In genomic region chr7:82677493-82677892, GRCh38 we compare ENCODE assay signal across 11 cellular contexts.
DNase-seq lines count a peak whose midpoint lies in the region; ATAC-seq, FAIRE-seq and TF ChIP-seq lines count a peak whose summit lies in the region.
"Had no signal": no experiment of that assay in that cellular context is flagged by ENCODE, and none has a peak within 500 bp of the region (broad histone marks: within the 10 kb centered on the region; RNA-seq: fewer than 3 reads in every experiment).

No MANE protein-coding gene starts in this region.

- H3K79me2 ChIP-seq in smooth muscle cell (ENCODE audit: low read depth): no peaks in the 10 kb centered on the region

- no peaks in the 10 kb centered on the region for H3K9me3 ChIP-seq in smooth muscle cell (replicated peaks; ENCODE audit: low read depth)
- H3K9me3 ChIP-seq in suprapubic skin: no peaks in the 10 kb centered on the region
- H3K9me3 ChIP-seq: thoracic aorta had no signal

- no peak overlapping the region for H3K27ac ChIP-seq in smooth muscle cell (ENCODE audit: low read depth)
- no peak overlapping the region for H3K27ac ChIP-seq in suprapubic skin
- H3K27ac ChIP-seq: C4-2B, thoracic aorta had no signal

- WGBS in smooth muscle cell (ENCODE audit: low lambda C conversion rate): 52% methylated on average over 2 of the region's 2 CpGs
- WGBS in suprapubic skin: 42% methylated on average over 2 of the region's 2 CpGs

- no peak overlapping the region for H2AFZ ChIP-seq in smooth muscle cell (ENCODE audit: low read depth)

- H4K20me1 ChIP-seq in smooth muscle cell (ENCODE audit: low read depth): no peaks in the 10 kb centered on the region

- TF ChIP-seq EP300 in suprapubic skin (IDR thresholded peaks at IDR 0.05): no peak

- TF ChIP-seq CTCF in smooth muscle cell (IDR thresholded peaks at IDR 0.05; ENCODE audit: borderline replicate concordance, insufficient read depth, poor library complexity, severe bottlenecking) (no peak), suprapubic skin (IDR thresholded peaks at IDR 0.05) (no peak)

- H3K4me3 ChIP-seq in smooth muscle cell (no peak overlapping the region), suprapubic skin (no peak overlapping the region)
- H3K4me3 ChIP-seq: thoracic aorta had no signal

- H3K9ac ChIP-seq in smooth muscle cell (ENCODE audit: low read depth): no peak overlapping the region

- no peak for TF ChIP-seq POLR2A in suprapubic skin (IDR thresholded peaks at IDR 0.05)

- no peaks in the 10 kb centered on the region for H3K4me1 ChIP-seq in smooth muscle cell (ENCODE audit: low read depth)
- no peaks in the 10 kb centered on the region for H3K4me1 ChIP-seq in suprapubic skin

- DNase-seq in NK-92 treated with Interleukin-12 subunit alpha and Interleukin-12 subunit beta, amount 100 ng/mL, for 24 hours (lab: John Stamatoyannopoulos, UW): peak; percentile 54
- DNase-seq in NK-92 (lab: John Stamatoyannopoulos, UW; ENCODE audit: unreplicated experiment) (no peak), activated T-cell treated with anti-CD3 and anti-CD28 coated beads for 24 hours (ENCODE audit: low read depth) (peak; percentile 7), smooth muscle cell (lab: John Stamatoyannopoulos, UW; ENCODE audit: unreplicated experiment) (no peak), GM19239 (ENCODE audit: insufficient read length, low spot score) (no peak), suprapubic skin (ENCODE audit: low spot score in 2 of 2) (no peak)

- H3K4me2 ChIP-seq in smooth muscle cell: peak overlapping the region; percentile 9

- no peaks in the 10 kb centered on the region for H3F3A ChIP-seq in smooth muscle cell (ENCODE audit: low read depth)

- no peaks in the 10 kb centered on the region for H3K27me3 ChIP-seq in smooth muscle cell (ENCODE audit: low read depth)
- no peaks in the 10 kb centered on the region for H3K27me3 ChIP-seq in suprapubic skin

- ATAC-seq in HG03432 (IDR thresholded peaks at IDR 0.05; ENCODE audit: unreplicated experiment) (peak; percentile 80), HG02588 (IDR thresholded peaks at IDR 0.05; ENCODE audit: unreplicated experiment) (no peak)
- ATAC-seq: Panc1 had no signal

- no peaks in the 10 kb centered on the region for H3K36me3 ChIP-seq in smooth muscle cell (ENCODE audit: low read depth)
- no peaks in the 10 kb centered on the region for H3K36me3 ChIP-seq in suprapubic skin
- H3K36me3 ChIP-seq: thoracic aorta had no signal

- no peak for FAIRE-seq in GM19239 (lab: Jason Lieb, UNC)

Comparison
In these comparisons a context has a peak if more than half of its experiments do, and no peak if none do; other contexts are left out.
1. DNase-seq: peak in NK-92 treated with Interleukin-12 subunit alpha and Interleukin-12 subunit beta, amount 100 ng/mL, for 24 hours (single experiment) and activated T-cell treated with anti-CD3 and anti-CD28 coated beads for 24 hours (single experiment); none in NK-92 (single experiment), smooth muscle cell (single experiment), GM19239 (single experiment) and suprapubic skin (0 of 2).